In the genomic region with DNA sequence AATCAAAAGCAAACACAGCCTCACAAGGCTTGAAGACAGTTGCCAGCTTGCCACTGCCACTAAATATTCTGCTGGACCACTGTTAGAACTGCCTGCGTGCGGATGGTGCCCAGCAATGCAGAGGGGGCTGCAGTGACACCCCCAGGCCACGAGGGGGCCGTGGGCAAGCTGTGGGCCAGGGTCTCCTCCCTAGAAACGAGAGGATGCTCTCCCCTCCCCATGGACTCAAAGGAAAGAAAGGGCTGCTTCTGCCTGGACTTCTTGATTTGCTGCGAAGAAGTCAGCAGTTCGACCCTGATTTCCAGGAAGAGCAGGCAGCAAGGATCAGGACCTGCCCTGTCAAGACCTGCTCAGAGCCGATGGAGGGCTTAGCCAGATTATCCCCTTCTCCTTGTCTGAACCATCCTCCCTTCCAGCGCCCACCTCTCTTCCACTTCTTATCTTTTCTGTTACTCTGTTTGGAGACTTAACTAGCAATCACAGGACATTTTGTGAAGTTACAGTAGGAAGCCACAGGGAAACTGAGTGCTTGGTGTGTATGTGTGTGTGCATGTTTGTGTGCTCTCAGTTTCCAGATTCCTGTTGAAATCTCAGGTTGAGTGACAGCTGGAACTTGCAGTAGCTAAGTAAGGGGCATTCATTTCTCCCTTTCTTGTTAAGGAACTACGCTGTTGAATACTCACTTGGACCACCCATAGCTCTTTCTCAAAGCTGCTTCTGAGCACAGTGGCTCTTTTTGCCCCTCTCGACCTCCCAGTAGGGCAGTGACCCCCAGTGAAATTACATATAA, we compare ENCODE assay signal across 8 cellular contexts. TPM values are rescaled to one million over a fixed set of nuclear protein-coding genes. Genes with fewer than 3 reads are reported as not detected.
DNase-seq lines count a peak whose midpoint lies in the region; ATAC-seq and TF ChIP-seq lines count a peak whose summit lies in the region.

No MANE protein-coding gene starts in this region.

- DNase-seq in DMS 273 (lab: John Stamatoyannopoulos, UW; ENCODE audit: unreplicated experiment) (peak; percentile 82), mesothelial cell of epicardium (ENCODE audit: low spot score in 2 of 2, unreplicated experiment in 2 of 2) (peak; percentile 37 to 75), tibial artery (no peak)
- DNase-seq in activated CD4-positive, alpha-beta T cell treated with anti-CD3 and anti-CD28 coated beads for 48 hours, result peak; percentile 69

- H3K79me2 ChIP-seq in Loucy (ENCODE audit: insufficient read depth, low read length), result no peaks in the 10 kb centered on the region

- no peaks in the 10 kb centered on the region for H3F3A ChIP-seq in Loucy (ENCODE audit: low read depth)

- H3K27me3 Mint-ChIP-seq in mesothelial cell of epicardium (ENCODE audit: low read depth), result peaks cover 60% of the 10 kb centered on the region

- H4K20me1 ChIP-seq in Loucy (ENCODE audit: insufficient read depth, low read length, poor library complexity, severe bottlenecking), result no peaks in the 10 kb centered on the region

- H3K36me3 ChIP-seq in Loucy (ENCODE audit: insufficient read depth, low read length) (no peaks in the 10 kb centered on the region), duodenal mucosa (ENCODE audit: control insufficient read depth in 1 of 2, insufficient read depth in 2 of 2, low read length in 2 of 2) (no peaks in the 10 kb centered on the region), tibial artery (no peaks in the 10 kb centered on the region)

- peaks cover 8% of the 10 kb centered on the region for H3K4me1 ChIP-seq in Loucy (ENCODE audit: insufficient read depth, low read length, poor library complexity, severe bottlenecking)
- H3K4me1 ChIP-seq in duodenal mucosa (ENCODE audit: control insufficient read depth in 1 of 2, insufficient read depth in 2 of 2, low read length in 2 of 2), result peaks cover 23 to 42% of the 10 kb centered on the region in 2 donors
- peaks cover 0 to 55% (median 28%) of the 10 kb centered on the region in 4 donors for H3K4me1 ChIP-seq in tibial artery

- ATAC-seq in GM21390 (IDR thresholded peaks at IDR 0.05; ENCODE audit: unreplicated experiment), result no peak
- no peak for ATAC-seq in GM18520 (IDR thresholded peaks at IDR 0.05; ENCODE audit: unreplicated experiment)

- H3K27me3 ChIP-seq in Loucy (ENCODE audit: insufficient read depth, low read length, poor library complexity, severe bottlenecking), result peaks cover 66% of the 10 kb centered on the region
- peaks cover 23 to 28% of the 10 kb centered on the region in 2 donors for H3K27me3 ChIP-seq in duodenal mucosa (ENCODE audit: control insufficient read depth in 1 of 2, insufficient read depth in 2 of 2, low read length in 2 of 2)
- H3K27me3 ChIP-seq in tibial artery, result no peaks in the 10 kb centered on the region

- H3K4me3 ChIP-seq in Loucy (ENCODE audit: low read length, poor library complexity, severe bottlenecking) (no peak overlapping the region), duodenal mucosa (ENCODE audit: low read depth in 1 of 2, low read length in 2 of 2) (peak overlapping the region; percentile 51 to 70), tibial artery (peak overlapping the region; percentile 78 to 94)

- no peak overlapping the region for H3K27ac ChIP-seq in duodenal mucosa (ENCODE audit: low read depth, low read length)
- peak overlapping the region; percentile 30 to 74 for H3K27ac ChIP-seq in tibial artery

- H3K9me3 ChIP-seq in Loucy (ENCODE audit: insufficient read depth, low read depth, low read length) (no peaks in the 10 kb centered on the region), duodenal mucosa (ENCODE audit: control insufficient read depth in 1 of 2, low read length in 2 of 2) (no peaks in the 10 kb centered on the region), tibial artery (no peaks in the 10 kb centered on the region)

- TF ChIP-seq CTCF in Loucy (conservative IDR thresholded peaks at IDR 0.05; ENCODE audit: low read length), result peak; percentile 90
- peak; percentile 91 for TF ChIP-seq CTCF in mesothelial cell of epicardium (IDR thresholded peaks at IDR 0.05; ENCODE audit: unreplicated experiment)
- peak; percentile 79 to 81 for TF ChIP-seq CTCF in tibial artery (IDR thresholded peaks at IDR 0.05)

- no peak overlapping the region for H3K9ac ChIP-seq in Loucy (ENCODE audit: low read depth, low read length, poor library complexity, severe bottlenecking)
- peak overlapping the region in 1 of 2 donors; percentile 27 for H3K9ac ChIP-seq in duodenal mucosa (ENCODE audit: low read depth in 1 of 2, low read length in 2 of 2)

- no peaks in the 10 kb centered on the region for H3K36me3 Mint-ChIP-seq in mesothelial cell of epicardium

- peak overlapping the region; percentile 65 for H3K4me3 Mint-ChIP-seq in mesothelial cell of epicardium

- no peak overlapping the region for H3K4me2 ChIP-seq in Loucy (ENCODE audit: low read depth, low read length, poor library complexity, severe bottlenecking)

- no peaks in the 10 kb centered on the region for H3K9me2 ChIP-seq in Loucy (replicated peaks; ENCODE audit: low read depth, low read length)

- H3K9me3 Mint-ChIP-seq in mesothelial cell of epicardium, result no peaks in the 10 kb centered on the region

- H3K4me1 Mint-ChIP-seq in mesothelial cell of epicardium, result peaks cover 15% of the 10 kb centered on the region

- H2AFZ ChIP-seq in Loucy (ENCODE audit: low read length), result no peak overlapping the region

- intact Hi-C loops in tibial artery (cut with DNase I; ENCODE audit: low total_unique reads), result loop anchor here (10.0 kb wide), 1 partner anchor 376 kb away; a partner anchor contains a TSS

- H3K27ac Mint-ChIP-seq in mesothelial cell of epicardium, result no peak overlapping the region

RNA-seq across cellular contexts. Expression of a gene that starts 2.7 kb away (rescaled TPM):
- total RNA-seq in mesothelial cell of epicardium, result 2.9 to 3.2 TPM (median 2.9 TPM) in 3 replicates

Comparison
In these comparisons a context has a peak if more than half of its experiments do, and no peak if none do; other contexts are left out.
1. DNase-seq: peak in DMS 273 (single experiment), activated CD4-positive, alpha-beta T cell treated with anti-CD3 and anti-CD28 coated beads for 48 hours (single experiment) and mesothelial cell of epicardium (2 of 2); none in tibial artery (0 of 2).
2. Peak in every context shown above with its lines, with median percentiles within 50 percentile points of each other: CTCF ChIP-seq.